In the genomic region with DNA sequence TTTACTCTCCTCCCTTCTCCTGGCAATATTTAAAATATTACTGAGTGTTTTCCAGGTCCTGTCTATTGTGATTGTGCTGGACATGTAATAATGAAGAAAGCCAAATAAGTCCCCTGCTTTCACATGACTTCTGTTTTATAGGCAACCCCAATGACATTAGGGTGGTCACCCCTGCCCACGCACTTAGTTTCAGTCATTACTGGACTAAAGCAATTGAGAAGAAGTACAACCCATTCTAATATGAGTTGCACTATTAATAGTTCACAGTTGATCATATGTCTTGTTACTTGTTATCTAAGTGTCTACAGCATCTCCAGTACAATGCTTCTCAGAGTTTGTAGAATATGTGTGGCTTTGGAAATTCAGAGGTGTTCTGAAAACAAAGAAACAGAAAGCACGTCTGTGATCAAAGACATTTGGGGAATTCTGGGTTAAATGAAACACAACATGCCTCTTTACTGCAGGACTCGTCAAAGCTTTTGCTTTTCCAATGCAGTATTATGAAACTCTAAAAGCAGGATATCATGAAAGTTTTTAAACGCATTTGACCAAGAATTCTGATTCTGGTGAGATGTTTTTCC, we compare ENCODE assay signal across 25 cellular contexts.
A peak's percentile ranks its signal among the peaks of the same experiment; 100 is the strongest.
DNase-seq lines count a peak whose midpoint lies in the region; ATAC-seq, FAIRE-seq and TF ChIP-seq lines count a peak whose summit lies in the region.
"Had no signal": no experiment of that assay in that cellular context is flagged by ENCODE, and none has a peak within 500 bp of the region (broad histone marks: within the 10 kb centered on the region; RNA-seq: fewer than 3 reads in every experiment).

No MANE protein-coding gene starts in this region.

- H3K79me2 ChIP-seq in parathyroid adenoma, result no peaks in the 10 kb centered on the region

- H3K27ac ChIP-seq in parathyroid adenoma, result no peak overlapping the region
- H3K27ac ChIP-seq: A549; BLaER1 treated with 17β-estradiol and CSF1 and Interleukin-3, amounts not matched to agents 10 nM and 100 nM had no signal

- no peak for TF ChIP-seq CTCF in parathyroid adenoma (IDR thresholded peaks at IDR 0.05)

- H3K9me3 ChIP-seq in parathyroid adenoma (ENCODE audit: control insufficient read depth, low read length), result no peaks in the 10 kb centered on the region

- H3K36me3 ChIP-seq in parathyroid adenoma (ENCODE audit: control insufficient read depth, insufficient read depth, low read length), result no peaks in the 10 kb centered on the region
- H3K36me3 ChIP-seq: BLaER1 treated with 17β-estradiol and CSF1 and Interleukin-3, amounts not matched to agents 10 nM and 100 nM had no signal

- peak; percentile 63 for ATAC-seq in GM18861 (IDR thresholded peaks at IDR 0.05; ENCODE audit: unreplicated experiment)
- peak; percentile 67 for ATAC-seq in GM21619 (IDR thresholded peaks at IDR 0.05; ENCODE audit: unreplicated experiment)
- no peak for ATAC-seq in GM21447 (IDR thresholded peaks at IDR 0.05; ENCODE audit: unreplicated experiment)
- ATAC-seq: A549, HCT116, K562, Panc1 had no signal

- no peak overlapping the region for H3K4me3 ChIP-seq in parathyroid adenoma (ENCODE audit: low read depth, low read length)
- H3K4me3 ChIP-seq: A549; BLaER1 treated with 17β-estradiol and CSF1 and Interleukin-3, amounts not matched to agents 10 nM and 100 nM; K562 had no signal

- H3K27me3 ChIP-seq in parathyroid adenoma (ENCODE audit: control insufficient read depth, insufficient read depth, low read length), result no peaks in the 10 kb centered on the region
- H3K27me3 ChIP-seq: BLaER1 treated with 17β-estradiol and CSF1 and Interleukin-3, amounts not matched to agents 10 nM and 100 nM had no signal

- peaks cover 1% of the 10 kb centered on the region for H3K4me1 ChIP-seq in parathyroid adenoma
- H3K4me1 ChIP-seq: A549; BLaER1 treated with 17β-estradiol and CSF1 and Interleukin-3, amounts not matched to agents 10 nM and 100 nM had no signal

- H3K4me2 ChIP-seq in parathyroid adenoma (ENCODE audit: low read length), result no peak overlapping the region
- H3K4me2 ChIP-seq: A549; BLaER1 treated with 17β-estradiol and CSF1 and Interleukin-3, amounts not matched to agents 10 nM and 100 nM had no signal

- no peak overlapping the region for H3K9ac ChIP-seq in parathyroid adenoma
- H3K9ac ChIP-seq: BLaER1 treated with 17β-estradiol and CSF1 and Interleukin-3, amounts not matched to agents 10 nM and 100 nM had no signal

- H2AFZ ChIP-seq in parathyroid adenoma, result peak overlapping the region; percentile 18

- DNase-seq in HTR-8/SVneo (ENCODE audit: insufficient read length, low spot score) (no peak), GM03348 (ENCODE audit: low spot score) (no peak), NCI-H69 (lab: John Stamatoyannopoulos, UW) (no peak)
- DNase-seq: AML-193; CD4-positive, alpha-beta T cell; Kasumi-1; MV-4-11; NCI-H1105; NCI-H1436 treated with DMSO at 0.1 percent for 48 hours; NCI-H1930; NCI-H446; NCI-H524 treated with DMSO at 0.1 percent for 48 hours; SHP77 treated with DMSO at 0.1 percent for 48 hours had no signal

- peak; percentile 33 for FAIRE-seq in HTR-8/SVneo (lab: Jason Lieb, UNC)
- FAIRE-seq: A549, D721Med, GM12891, H1, K562 had no signal
